ENCODE assay signal across 8 cellular contexts in genomic region chr17:59837362-59838195, GRCh38. TPM values are rescaled to one million over a fixed set of nuclear protein-coding genes. Genes with fewer than 3 reads are reported as not detected.
A peak's percentile ranks its signal among the peaks of the same experiment; 100 is the strongest.
DNase-seq lines count a peak whose midpoint lies in the region; FAIRE-seq and TF ChIP-seq lines count a peak whose summit lies in the region.

No MANE protein-coding gene starts in this region.

- H3K4me1 ChIP-seq in breast epithelium, result peaks cover 0 to 9% of the 10 kb centered on the region in 2 donors
- peaks cover 10% of the 10 kb centered on the region; the same call in 1 of the 2 replicates for H3K4me1 ChIP-seq in iPS-20b (ENCODE audit: insufficient read depth, low read length)
- peaks cover 0 to 3% of the 10 kb centered on the region in 2 donors for H3K4me1 ChIP-seq in small intestine (ENCODE audit: control insufficient read depth in 2 of 2, insufficient read depth in 1 of 2, low read depth in 1 of 2, low read length in 1 of 2)

- no peak for TF ChIP-seq CTCF in breast epithelium (IDR thresholded peaks at IDR 0.05)

- intact Hi-C loops in breast epithelium (cut with DNase I; ENCODE audit: low total_unique reads), result no loop called here

- CTCF ChIA-PET in HEK293T (lab: Yijun Ruan, JAX), result interaction anchor here (0.6 to 1.1 kb wide), 3 partner anchors 9 to 32 kb away, joined by 3 to 4 read pairs (median 3); no protein-coding TSS in a partner anchor

- peak; percentile 30 for FAIRE-seq in small intestine (lab: Jason Lieb, UNC)

- peak; percentile 69 for DNase-seq in activated T-cell treated with anti-CD3 and anti-CD28 coated beads for 24 hours (ENCODE audit: low read depth)
- no peak for DNase-seq in activated T-cell treated with anti-CD3 and anti-CD28 coated beads, Interleukin-2, amount 50 U/mL, for 1 hour
- peak; percentile 37 for DNase-seq in HEK293T (ENCODE audit: extremely low spot score)
- DNase-seq in M059J (ENCODE audit: low read depth), result peak; percentile 100
- peak; percentile 100 for DNase-seq in SW480 (ENCODE audit: low spot score)
- peak; percentile 65 to 88 for DNase-seq in breast epithelium (ENCODE audit: low spot score in 2 of 2)
- DNase-seq in small intestine, result peak; percentile 100

- H3K27me3 ChIP-seq in breast epithelium (no peaks in the 10 kb centered on the region), iPS-20b (ENCODE audit: insufficient read depth, low read length) (no peaks in the 10 kb centered on the region), small intestine (ENCODE audit: control insufficient read depth in 2 of 2, insufficient read depth in 2 of 2, low read length in 2 of 2) (no peaks in the 10 kb centered on the region)

- H3K4me3 ChIP-seq in breast epithelium, result peak overlapping the region; percentile 63 to 87 (median 71)
- peak overlapping the region; percentile 91 for H3K4me3 ChIP-seq in iPS-20b (ENCODE audit: low read length)
- peak overlapping the region; percentile 72 to 84 for H3K4me3 ChIP-seq in small intestine (ENCODE audit: low read depth in 1 of 2, low read length in 2 of 2)

- POLR2A ChIA-PET in HEK293T (lab: Yijun Ruan, JAX), result interaction anchor here (0.7 to 1.1 kb wide), 3 partner anchors 8 to 82 kb away, joined by 3 read pairs; no protein-coding TSS in a partner anchor

- peak; percentile 94 for TF ChIP-seq POLR2A in breast epithelium (IDR thresholded peaks at IDR 0.05)

- WGBS in small intestine, 3 donors, result 0 to 3% (median 2%) methylated on average over 8 of the region's 8 CpGs

- no peaks in the 10 kb centered on the region for H3K36me3 ChIP-seq in breast epithelium
- H3K36me3 ChIP-seq in iPS-20b (ENCODE audit: insufficient read depth, low read depth, low read length), result peaks cover 32% of the 10 kb centered on the region
- H3K36me3 ChIP-seq in small intestine (ENCODE audit: control insufficient read depth in 2 of 2, insufficient read depth in 2 of 2, low read length in 2 of 2), result peaks cover 4 to 9% of the 10 kb centered on the region in 2 donors

- H3K9me3 ChIP-seq in breast epithelium, result no peaks in the 10 kb centered on the region
- H3K9me3 ChIP-seq in iPS-20b (ENCODE audit: insufficient read depth, low read depth, low read length), result no peaks in the 10 kb centered on the region
- H3K9me3 ChIP-seq in small intestine (ENCODE audit: control insufficient read depth, low read depth), result no peaks in the 10 kb centered on the region

- H3K9ac ChIP-seq in iPS-20b (ENCODE audit: low read depth, low read length), result peak overlapping the region; percentile 98

- H3K27ac ChIP-seq in breast epithelium (peak overlapping the region; percentile 98), iPS-20b (ENCODE audit: low read length) (peak overlapping the region; percentile 84), small intestine (ENCODE audit: low read depth in 1 of 2, low read length in 1 of 2) (peak overlapping the region; percentile 98 to 99)

TF ChIP-seq in HEK293T, 16 proteins besides CTCF, POLR2A, EP300 and RAD21:
- TF ChIP-seq ARNT (IDR thresholded peaks at IDR 0.05), result no peak
- no peak for TF ChIP-seq ELF4 (IDR thresholded peaks at IDR 0.05)
- TF ChIP-seq FOXA1 (IDR thresholded peaks at IDR 0.05), result no peak
- no peak for TF ChIP-seq BHLHE40 (IDR thresholded peaks at IDR 0.05; ENCODE audit: borderline replicate concordance)

RNA-seq across cellular contexts. Expression of gene TUBD1, which starts 55.2 kb away (rescaled TPM):
- total RNA-seq in M059J (2014; rRNA removed; shearing (Covaris generic)), result 9.2 and 11.4 TPM in 2 replicates
- 10 to 100 TPM in 2 of 3 donors, 1 to 10 TPM in 1; 6.6 to 25.0 (median 19.7) TPM for total RNA-seq in breast epithelium
- polyA plus RNA-seq in small intestine, result 1 to 10 TPM; 5.2 to 8.1 (median 6.8) TPM

RNA-seq across cellular contexts. Expression of gene RPS6KB1, which starts 55.3 kb away (rescaled TPM):
- total RNA-seq in M059J (2014; rRNA removed; shearing (Covaris generic)), result 15.7 and 25.0 TPM in 2 replicates
- 10 to 100 TPM; 40.3 to 62.3 (median 47.5) TPM for total RNA-seq in breast epithelium
- polyA plus RNA-seq in small intestine, result 10 to 100 TPM in 1 of 3 donors, 1 to 10 TPM in 2; 6.5 to 10.6 (median 8.9) TPM
